ENCODE assay signal across 18 cellular contexts in the genomic region with DNA sequence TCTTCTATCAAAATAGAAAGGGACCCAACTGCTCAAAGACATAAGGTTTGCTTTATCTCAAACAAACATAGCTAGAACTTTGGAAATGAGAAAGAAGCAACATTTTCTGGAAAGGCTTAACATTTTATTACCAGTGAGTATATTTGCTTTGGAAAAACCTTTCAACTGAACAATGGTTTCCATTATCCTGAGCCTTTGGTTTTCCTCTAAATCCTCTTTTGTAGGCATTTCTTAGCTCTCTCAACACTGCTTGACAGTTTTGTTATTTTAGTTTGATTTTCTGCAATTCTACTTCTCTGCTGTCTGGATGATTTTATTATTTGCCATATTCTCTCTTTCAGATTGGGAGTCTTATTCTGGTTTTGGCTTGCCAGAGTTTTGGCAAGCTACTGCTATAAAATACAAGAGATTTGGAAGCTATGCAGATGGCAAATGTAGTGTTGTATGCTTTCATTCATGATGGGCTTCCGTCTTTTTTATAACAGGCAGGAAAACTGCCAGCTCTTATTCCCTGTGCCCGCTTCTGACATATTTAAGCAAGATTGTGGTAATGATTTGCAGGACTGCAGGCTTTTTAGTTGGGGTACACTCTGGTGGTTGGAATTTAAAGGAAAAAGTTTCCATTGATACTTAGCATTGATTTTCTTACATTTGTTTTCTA.
A peak's percentile ranks its signal among the peaks of the same experiment; 100 is the strongest.
DNase-seq lines count a peak whose midpoint lies in the region; ATAC-seq and TF ChIP-seq lines count a peak whose summit lies in the region.
"Had no signal": no experiment of that assay in that cellular context is flagged by ENCODE, and none has a peak within 500 bp of the region (broad histone marks: within the 10 kb centered on the region; RNA-seq: fewer than 3 reads in every experiment).

No MANE protein-coding gene starts in this region.

- POLR2A ChIA-PET in RWPE1 (lab: Yijun Ruan, JAX; ENCODE audit: low non-redundant PET): no interaction called here

- intact Hi-C loops in Right ventricle myocardium superior (cut with DNase I) (no loop called here), heart left ventricle (cut with DNase I) (no loop called here), head of caudate nucleus (cut with DNase I) (no loop called here)

- H3K27ac ChIP-seq in heart left ventricle: peak overlapping the region in 1 of 12 donors; percentile 8
- no peak overlapping the region for H3K27ac ChIP-seq in RWPE1
- H3K27ac ChIP-seq: A549 had no signal

- peak; percentile 52 for ATAC-seq in Right ventricle myocardium superior (ENCODE audit: poor library complexity)
- ATAC-seq in heart left ventricle: no peak
- ATAC-seq: A549 had no signal

- no peak for TF ChIP-seq POLR2A in heart left ventricle (IDR thresholded peaks at IDR 0.05)

- H3K27me3 ChIP-seq in heart left ventricle (no peaks in the 10 kb centered on the region), MG63 (no peaks in the 10 kb centered on the region)

- DNase-seq in Right ventricle myocardium superior (no peak), heart left ventricle (no peak), astrocyte of the hippocampus (ENCODE audit: low read depth, low spot score) (peak; percentile 26), left kidney (ENCODE audit: low read depth, low spot score) (peak; percentile 5), glomerular visceral epithelial cell (ENCODE audit: extremely low spot score) (no peak), RWPE1 (ENCODE audit: low spot score) (no peak), MG63 (no peak), head of caudate nucleus (no peak)
- DNase-seq: Caco-2, DMS53, HCEC 1CT, Karpas-422, NCI-H1417 treated with DMSO at 0.1 percent for 48 hours, NCI-H2081 treated with DMSO at 0.1 percent for 48 hours, NCI-H226, NCI-H69, SHP77 treated with DMSO at 0.1 percent for 48 hours had no signal

- peaks cover 0 to 9% (median 0%) of the 10 kb centered on the region in 12 donors for H3K4me1 ChIP-seq in heart left ventricle
- H3K4me1 ChIP-seq: A549, Caco-2 had no signal

- H3K4me3 ChIP-seq in heart left ventricle (no peak overlapping the region), MG63 (no peak overlapping the region)
- H3K4me3 ChIP-seq: A549 had no signal

- H3K9me3 ChIP-seq in heart left ventricle (peaks cover 0 to 39% (median 27%) of the 10 kb centered on the region in 12 donors), MG63 (peaks cover 7% of the 10 kb centered on the region)

- no peak for TF ChIP-seq CTCF in heart left ventricle (IDR thresholded peaks at IDR 0.05)
- no peak for TF ChIP-seq CTCF in RWPE1 (conservative IDR thresholded peaks at IDR 0.05; ENCODE audit: low read depth)

- no peaks in the 10 kb centered on the region for H3K36me3 ChIP-seq in heart left ventricle
- no peaks in the 10 kb centered on the region for H3K36me3 ChIP-seq in MG63

- CTCF ChIA-PET in RWPE1 (lab: Yijun Ruan, JAX): interaction anchor here (0.9 kb wide), 1 partner anchor 42 kb away, joined by 3 read pairs; no protein-coding TSS in a partner anchor

- whole genome bisulfite sequencing in heart left ventricle, 4 donors: 56 to 78% (median 71%) methylated on average over 2 of the region's 2 CpGs

Comparison
In these comparisons a context has a peak if more than half of its experiments do, and no peak if none do; other contexts are left out.
1. DNase-seq: peak in astrocyte of the hippocampus (single experiment) and left kidney (single experiment); none in Right ventricle myocardium superior (single experiment), heart left ventricle (0 of 5), glomerular visceral epithelial cell (single experiment), RWPE1 (single experiment), MG63 (single experiment) and head of caudate nucleus (0 of 42).